In the genomic region with DNA sequence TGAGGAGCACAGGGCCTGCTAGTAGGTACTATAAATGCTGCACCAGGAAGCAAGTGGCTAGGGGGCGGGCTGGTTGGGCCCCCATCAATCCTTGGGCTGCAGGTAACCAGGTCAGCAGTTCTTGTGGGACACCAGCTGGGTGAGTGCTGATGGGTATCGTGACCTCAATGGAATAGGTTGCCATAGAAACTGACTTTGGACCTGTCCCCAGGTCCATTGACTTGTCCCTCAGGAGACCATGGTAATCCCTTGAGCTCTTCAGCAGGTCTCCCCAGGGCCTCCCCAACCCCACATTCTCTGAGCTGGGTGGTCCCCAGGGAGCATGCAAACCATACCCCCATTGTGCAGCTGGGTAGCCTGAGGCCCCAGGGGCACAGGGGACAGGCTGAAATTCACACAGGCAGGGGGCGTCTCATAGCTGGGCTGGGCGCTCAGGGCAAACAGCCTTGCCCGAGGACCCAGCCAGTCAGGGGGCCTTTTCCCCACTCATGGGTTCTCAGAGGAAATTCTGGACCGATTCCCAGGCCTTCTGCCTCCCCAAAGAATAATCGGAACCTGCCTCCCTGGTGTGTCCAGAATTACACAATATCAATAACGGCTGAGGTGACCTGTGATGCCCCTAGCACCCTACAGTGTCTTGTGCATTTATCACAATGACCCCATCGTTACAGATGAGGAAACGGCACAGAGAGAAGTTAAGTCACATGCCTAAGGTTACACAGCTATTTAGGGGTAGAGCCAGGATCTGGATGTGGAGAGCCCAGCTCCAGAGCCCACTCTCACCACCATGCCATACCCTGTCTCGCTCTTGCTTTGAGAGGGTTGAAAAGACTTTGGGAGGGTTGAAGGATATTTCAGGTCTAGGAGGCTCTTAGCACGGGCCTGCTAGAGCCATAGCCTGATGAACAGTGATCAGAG, we compare ENCODE assay signal across 1 cellular context.
TF ChIP-seq lines count a peak whose summit lies in the region.

No MANE protein-coding gene starts in this region.

TF ChIP-seq in A549, 52 proteins besides CTCF, POLR2A, EP300 and RAD21:
- TF ChIP-seq SMC3 (IDR thresholded peaks at IDR 0.05) (0 out of 3 replicates have a peak, but pooled peaks have one; percentile 12), CEBPB (IDR thresholded peaks at IDR 0.05) (peak; percentile 63 to 90), FOSL2 (IDR thresholded peaks at IDR 0.05) (no peak), FOSL2 (CRISPR knock-in tag; IDR thresholded peaks at IDR 0.05) (0 out of 2 replicates have a peak, but pooled peaks have one; percentile 9), PHF8 (IDR thresholded peaks at IDR 0.05; ENCODE audit: borderline replicate concordance, low read depth) (no peak), SREBF2 (IDR thresholded peaks at IDR 0.05) (no peak), ELK1 (IDR thresholded peaks at IDR 0.05; ENCODE audit: low read depth, low read length) (no peak), HOXB13 (CRISPR knock-in tag; IDR thresholded peaks at IDR 0.05; ENCODE audit: low read depth) (no peak), RFX5 (IDR thresholded peaks at IDR 0.05) (no peak), CHD2 (IDR thresholded peaks at IDR 0.05; ENCODE audit: low read length, partially characterized antibody) (no peak), GATA3 (IDR thresholded peaks at IDR 0.05; ENCODE audit: borderline replicate concordance) (peak; percentile 58; the same call in 1 of the 2 replicates), KDM1A (IDR thresholded peaks at IDR 0.05; ENCODE audit: low read depth) (peak; percentile 97), HDAC2 (IDR thresholded peaks at IDR 0.05) (peak; percentile 83; the same call in 1 of the 2 replicates), JUN (IDR thresholded peaks at IDR 0.05) (peak; percentile 28 to 62; a peak in 3 of 5 replicates), FOXS1 (CRISPR knock-in tag; IDR thresholded peaks at IDR 0.05) (no peak), MAFK (IDR thresholded peaks at IDR 0.05; ENCODE audit: partially characterized antibody) (peak; percentile 54), JUNB (IDR thresholded peaks at IDR 0.05) (no peak), HOXA7 (CRISPR knock-in tag; IDR thresholded peaks at IDR 0.05) (no peak), HEYL (CRISPR knock-in tag; IDR thresholded peaks at IDR 0.05) (peak; percentile 61), NFE2L2 (conservative IDR thresholded peaks at IDR 0.05; ENCODE audit: low read length) (no peak), CHD4 (IDR thresholded peaks at IDR 0.05; ENCODE audit: borderline replicate concordance) (peak; percentile 56; the same call in 1 of the 2 replicates), ZSCAN20 (CRISPR knock-in tag; IDR thresholded peaks at IDR 0.05) (peak; percentile 20; the same call in 1 of the 2 replicates)
- TF ChIP-seq, protein P1, sequence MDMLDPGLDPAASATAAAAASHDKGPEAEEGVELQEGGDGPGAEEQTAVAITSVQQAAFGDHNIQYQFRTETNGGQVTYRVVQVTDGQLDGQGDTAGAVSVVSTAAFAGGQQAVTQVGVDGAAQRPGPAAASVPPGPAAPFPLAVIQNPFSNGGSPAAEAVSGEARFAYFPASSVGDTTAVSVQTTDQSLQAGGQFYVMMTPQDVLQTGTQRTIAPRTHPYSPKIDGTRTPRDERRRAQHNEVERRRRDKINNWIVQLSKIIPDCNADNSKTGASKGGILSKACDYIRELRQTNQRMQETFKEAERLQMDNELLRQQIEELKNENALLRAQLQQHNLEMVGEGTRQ (IDR thresholded peaks at IDR 0.05): no peak
- TF ChIP-seq, protein P2, sequence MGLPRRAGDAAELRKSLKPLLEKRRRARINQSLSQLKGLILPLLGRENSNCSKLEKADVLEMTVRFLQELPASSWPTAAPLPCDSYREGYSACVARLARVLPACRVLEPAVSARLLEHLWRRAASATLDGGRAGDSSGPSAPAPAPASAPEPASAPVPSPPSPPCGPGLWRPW (IDR thresholded peaks at IDR 0.05): 0 out of 2 replicates have a peak, but pooled peaks have one; percentile 9
- TF ChIP-seq, protein P3, sequence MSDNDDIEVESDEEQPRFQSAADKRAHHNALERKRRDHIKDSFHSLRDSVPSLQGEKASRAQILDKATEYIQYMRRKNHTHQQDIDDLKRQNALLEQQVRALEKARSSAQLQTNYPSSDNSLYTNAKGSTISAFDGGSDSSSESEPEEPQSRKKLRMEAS (IDR thresholded peaks at IDR 0.05): peak; percentile 57; the same call in 1 of the 2 replicates
